In genomic region chr3:123695731-123696640, GRCh38 we compare ENCODE assay signal across 13 cellular contexts.
DNase-seq lines count a peak whose midpoint lies in the region; ATAC-seq and TF ChIP-seq lines count a peak whose summit lies in the region.
"Had no signal": no experiment of that assay in that cellular context is flagged by ENCODE, and none has a peak within 500 bp of the region (broad histone marks: within the 10 kb centered on the region; RNA-seq: fewer than 3 reads in every experiment).

No MANE protein-coding gene starts in this region.

- intact Hi-C loops in heart right ventricle (cut with DNase I): loop anchor here in 2 of 10 donors (2.0 kb wide), 2 partner anchors 23 to 35 kb away; no protein-coding TSS in a partner anchor
- intact Hi-C loops in Right ventricle myocardium superior (cut with DNase I): loop anchor here (5.0 kb wide), 1 partner anchor 34 kb away; no protein-coding TSS in a partner anchor
- intact Hi-C loops in aorta (cut with DNase I): no loop called here

- H3K4me3 Mint-ChIP-seq in endodermal cell (no peak overlapping the region), neural progenitor cell (no peak overlapping the region)
- H3K4me3 Mint-ChIP-seq: activated naive CD8-positive, alpha-beta T cell treated with anti-CD3 and anti-CD28 coated beads, Interleukin-2, amount 50 U/mL, for 24 hours had no signal

- H3K4me3 ChIP-seq in heart right ventricle: peak overlapping the region in 5 of 10 donors; percentile 1 to 54 (median 13)
- H3K4me3 ChIP-seq in endodermal cell (ENCODE audit: low read length): no peak overlapping the region
- no peak overlapping the region for H3K4me3 ChIP-seq in neural progenitor cell
- peak overlapping the region; percentile 44 to 79 for H3K4me3 ChIP-seq in aorta (ENCODE audit: low read length in 2 of 2)
- H3K4me3 ChIP-seq: A549 had no signal

- H3K27me3 Mint-ChIP-seq in endodermal cell (ENCODE audit: insufficient read depth) (peaks cover 52% of the 10 kb centered on the region), neural progenitor cell (ENCODE audit: insufficient read depth, low read depth) (no peaks in the 10 kb centered on the region)

- H3K27ac ChIP-seq in heart right ventricle: peak overlapping the region in 9 of 10 donors; percentile 43 to 85 (median 74)
- no peak overlapping the region for H3K27ac ChIP-seq in endodermal cell (ENCODE audit: low read depth, low read length)
- no peak overlapping the region for H3K27ac ChIP-seq in neural progenitor cell
- peak overlapping the region; percentile 3 to 23 for H3K27ac ChIP-seq in aorta (ENCODE audit: low read depth in 1 of 2, low read length in 2 of 2)
- H3K27ac ChIP-seq: A549 had no signal

- H3K79me2 ChIP-seq in neural progenitor cell (ENCODE audit: low read depth): no peaks in the 10 kb centered on the region

- no peak overlapping the region for H2AFZ ChIP-seq in neural progenitor cell (replicated peaks)

- H3K4me1 ChIP-seq in heart right ventricle (peaks cover 13 to 64% (median 49%) of the 10 kb centered on the region in 9 donors), endodermal cell (ENCODE audit: control insufficient read depth, insufficient read depth, low read length) (peaks cover 43% of the 10 kb centered on the region), neural progenitor cell (peaks cover 27% of the 10 kb centered on the region), aorta (ENCODE audit: control insufficient read depth in 1 of 2, insufficient read depth in 2 of 2, low read length in 2 of 2) (no peaks in the 10 kb centered on the region)
- H3K4me1 ChIP-seq: A549 had no signal

- no peaks in the 10 kb centered on the region for H3K36me3 ChIP-seq in heart right ventricle
- no peaks in the 10 kb centered on the region for H3K36me3 ChIP-seq in endodermal cell (ENCODE audit: control insufficient read depth, insufficient read depth, low read length)
- H3K36me3 ChIP-seq in neural progenitor cell: no peaks in the 10 kb centered on the region
- H3K36me3 ChIP-seq in aorta (ENCODE audit: control insufficient read depth in 1 of 2, insufficient read depth in 2 of 2, low read length in 1 of 2): peaks cover 0 to 2% of the 10 kb centered on the region in 2 donors

- peak overlapping the region; percentile 86 for H3K27ac Mint-ChIP-seq in endodermal cell
- H3K27ac Mint-ChIP-seq in neural progenitor cell: peak overlapping the region; percentile 88
- H3K27ac Mint-ChIP-seq: activated naive CD8-positive, alpha-beta T cell treated with anti-CD3 and anti-CD28 coated beads, Interleukin-2, amount 50 U/mL, for 24 hours; progenitor cell of endocrine pancreas had no signal

- TF ChIP-seq CTCF in heart right ventricle (IDR thresholded peaks at IDR 0.05) (no peak), endodermal cell (conservative IDR thresholded peaks at IDR 0.05) (no peak), neural progenitor cell (IDR thresholded peaks at IDR 0.05) (no peak)

- no peaks in the 10 kb centered on the region for H3K27me3 ChIP-seq in heart right ventricle
- no peaks in the 10 kb centered on the region for H3K27me3 ChIP-seq in endodermal cell (ENCODE audit: control insufficient read depth, insufficient read depth, low read length, poor library complexity, severe bottlenecking)
- H3K27me3 ChIP-seq in neural progenitor cell: no peaks in the 10 kb centered on the region
- H3K27me3 ChIP-seq in aorta (ENCODE audit: control insufficient read depth in 1 of 2, insufficient read depth in 2 of 2, low read length in 1 of 2): no peaks in the 10 kb centered on the region

- no peak overlapping the region for H3K4me2 ChIP-seq in neural progenitor cell
- H3K4me2 ChIP-seq: A549 had no signal

- H3K36me3 Mint-ChIP-seq in endodermal cell (ENCODE audit: low read depth): no peaks in the 10 kb centered on the region
- peaks cover 27% of the 10 kb centered on the region for H3K36me3 Mint-ChIP-seq in neural progenitor cell

- H3F3A ChIP-seq in neural progenitor cell (ENCODE audit: low read depth): peaks cover 5% of the 10 kb centered on the region

- H3K9ac ChIP-seq in endodermal cell (ENCODE audit: extremely low read depth, low read length, poor library complexity, severe bottlenecking) (no peak overlapping the region), neural progenitor cell (no peak overlapping the region)

- DNase-seq in heart right ventricle (no peak), Right ventricle myocardium superior (no peak), endodermal cell (no peak), neural progenitor cell (ENCODE audit: low spot score) (no peak), aorta (peak in 1 of 2 donors; percentile 66), cortex of kidney (lab: John Stamatoyannopoulos, UW) (no peak), anterior cingulate cortex (lab: John Stamatoyannopoulos, UW) (no peak)
- DNase-seq: activated naive CD8-positive, alpha-beta T cell treated with anti-CD3 and anti-CD28 coated beads, Interleukin-2, amount 50 U/mL, for 24 hours; NCI-H524 treated with DMSO at 0.1 percent for 48 hours; T-helper 1 cell had no signal

- H3K9me3 ChIP-seq in heart right ventricle (no peaks in the 10 kb centered on the region), endodermal cell (ENCODE audit: control insufficient read depth, low read length) (no peaks in the 10 kb centered on the region), neural progenitor cell (ENCODE audit: low read depth) (no peaks in the 10 kb centered on the region), aorta (ENCODE audit: control insufficient read depth, low read length) (no peaks in the 10 kb centered on the region)
- H3K9me3 ChIP-seq: A549 had no signal

- WGBS in heart right ventricle, 2 donors: 53 to 65% methylated on average over 14 of the region's 14 CpGs
- 87 to 88% methylated on average over 6 to 14 of the region's 14 CpGs for WGBS in endodermal cell (ENCODE audit: insufficient coverage in 1 of 2, insufficient read length in 1 of 2), 2 experiments
- 13 to 16% methylated on average over 12 to 14 of the region's 14 CpGs for WGBS in aorta, 2 donors

- H4K20me1 ChIP-seq in neural progenitor cell (ENCODE audit: low read depth): no peaks in the 10 kb centered on the region

- H3K4me1 Mint-ChIP-seq in endodermal cell: peaks cover 59% of the 10 kb centered on the region
- H3K4me1 Mint-ChIP-seq in neural progenitor cell: peaks cover 42% of the 10 kb centered on the region
- H3K4me1 Mint-ChIP-seq: activated naive CD8-positive, alpha-beta T cell treated with anti-CD3 and anti-CD28 coated beads, Interleukin-2, amount 50 U/mL, for 24 hours had no signal

- H3K9me3 Mint-ChIP-seq in endodermal cell (no peaks in the 10 kb centered on the region), neural progenitor cell (peaks cover 2% of the 10 kb centered on the region)
- H3K9me3 Mint-ChIP-seq: activated naive CD8-positive, alpha-beta T cell treated with anti-CD3 and anti-CD28 coated beads, Interleukin-2, amount 50 U/mL, for 24 hours had no signal

- ATAC-seq in heart right ventricle (peak in 5 of 8 donors; percentile 16 to 36 (median 26)), Right ventricle myocardium superior (ENCODE audit: poor library complexity) (no peak), aorta (ENCODE audit: low FRiP score) (no peak), HG02610 (IDR thresholded peaks at IDR 0.05; ENCODE audit: unreplicated experiment) (no peak)
- ATAC-seq: A549; activated naive CD8-positive, alpha-beta T cell treated with anti-CD3 and anti-CD28 coated beads, Interleukin-2, amount 50 U/mL, for 24 hours had no signal

Comparison
In these comparisons a context has a peak if more than half of its experiments do, and no peak if none do; other contexts are left out.
1. ATAC-seq: peak in heart right ventricle (5 of 8); none in Right ventricle myocardium superior (single experiment), aorta (single experiment) and HG02610 (single experiment).
2. H3K27ac ChIP-seq: peak in heart right ventricle (9 of 10) and aorta (2 of 2); none in endodermal cell (single experiment) and neural progenitor cell (single experiment).
3. H3K4me3 ChIP-seq: peak in aorta (2 of 2); none in endodermal cell (single experiment) and neural progenitor cell (single experiment).